11 cellular contexts compared by ENCODE assay signal in the genomic region with DNA sequence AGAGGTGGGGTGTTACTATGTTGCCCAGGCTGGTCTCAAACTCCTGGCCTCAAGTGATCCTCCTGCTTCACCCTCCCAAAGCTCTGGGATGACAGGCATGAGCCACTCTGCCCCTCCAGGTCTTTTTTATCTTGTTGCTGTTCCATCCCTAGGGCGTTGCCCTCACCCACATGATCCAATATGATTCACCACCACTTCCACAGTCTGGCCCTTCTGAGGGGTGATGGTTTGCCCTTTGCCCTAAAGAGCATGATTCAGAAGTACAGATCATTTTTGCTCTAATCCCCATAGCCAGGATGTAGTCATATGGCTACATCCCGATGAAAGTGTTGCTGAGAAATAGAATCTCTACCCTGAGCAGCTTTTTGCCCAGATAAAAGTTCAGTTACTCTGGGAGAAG. TPM values are rescaled to one million over a fixed set of nuclear protein-coding genes. Genes with fewer than 3 reads are reported as not detected.
DNase-seq lines count a peak whose midpoint lies in the region; ATAC-seq and TF ChIP-seq lines count a peak whose summit lies in the region.
"Had no signal": no experiment of that assay in that cellular context is flagged by ENCODE, and none has a peak within 500 bp of the region (broad histone marks: within the 10 kb centered on the region; RNA-seq: fewer than 3 reads in every experiment).

No MANE protein-coding gene starts in this region.

- CTCF ChIA-PET in AG04450 (lab: Charles Lee), result no interaction called here

- no peaks in the 10 kb centered on the region for H3K27me3 Mint-ChIP-seq in activated T-helper 17 cell treated with anti-CD3 and anti-CD28 coated beads, Interleukin-2, amount 50 U/mL, for 72 hours
- no peaks in the 10 kb centered on the region for H3K27me3 Mint-ChIP-seq in activated T-cell treated with anti-CD3 and anti-CD28 coated beads, Interleukin-2, amount 50 U/mL, for 24 hours
- H3K27me3 Mint-ChIP-seq: naive B cell had no signal

- peak; percentile 77 for DNase-seq in AG04450 (ENCODE audit: low read depth, low spot score)
- peak; percentile 90 for DNase-seq in HFF-Myc (ENCODE audit: extremely low read depth, low read depth)
- no peak for DNase-seq in left colon
- no peak for DNase-seq in activated T-cell treated with anti-CD3 and anti-CD28 coated beads, Interleukin-2, amount 50 U/mL, for 24 hours
- no peak for DNase-seq in nucleus accumbens (lab: John Stamatoyannopoulos, UW)
- DNase-seq: naive B cell had no signal

- H3K27ac Mint-ChIP-seq in activated T-helper 17 cell treated with anti-CD3 and anti-CD28 coated beads, Interleukin-2, amount 50 U/mL, for 72 hours, result no peak overlapping the region
- H3K27ac Mint-ChIP-seq in activated T-cell treated with anti-CD3 and anti-CD28 coated beads, Interleukin-2, amount 50 U/mL, for 24 hours, result no peak overlapping the region

- no peaks in the 10 kb centered on the region for H3K9me3 ChIP-seq in AG04450 (ENCODE audit: control insufficient read depth, insufficient read depth, low read length)

- peaks cover 5% of the 10 kb centered on the region for H3K4me1 Mint-ChIP-seq in activated T-helper 17 cell treated with anti-CD3 and anti-CD28 coated beads, Interleukin-2, amount 50 U/mL, for 72 hours
- H3K4me1 Mint-ChIP-seq in activated T-cell treated with anti-CD3 and anti-CD28 coated beads, Interleukin-2, amount 50 U/mL, for 24 hours (ENCODE audit: low read depth), result peaks cover 4% of the 10 kb centered on the region

- no peak overlapping the region for H3K4me3 Mint-ChIP-seq in activated T-helper 17 cell treated with anti-CD3 and anti-CD28 coated beads, Interleukin-2, amount 50 U/mL, for 72 hours
- H3K4me3 Mint-ChIP-seq in activated T-cell treated with anti-CD3 and anti-CD28 coated beads, Interleukin-2, amount 50 U/mL, for 24 hours, result no peak overlapping the region
- H3K4me3 Mint-ChIP-seq: brain, naive B cell had no signal

- H3K4me3 ChIP-seq in AG04450 (ENCODE audit: low read depth, low read length) (no peak overlapping the region), HFF-Myc (replicated peaks; ENCODE audit: low read depth, low read length) (no peak overlapping the region)

- ATAC-seq in activated T-helper 17 cell treated with anti-CD3 and anti-CD28 coated beads, Interleukin-2, amount 50 U/mL, for 72 hours (replicated peaks), result peak; percentile 98
- ATAC-seq in left colon (peak; percentile 87), GM18867 (IDR thresholded peaks at IDR 0.05; ENCODE audit: unreplicated experiment) (no peak), HG02885 (IDR thresholded peaks at IDR 0.05; ENCODE audit: poor library complexity, unreplicated experiment) (no peak)

- no peaks in the 10 kb centered on the region for H3K27me3 ChIP-seq in AG04450 (ENCODE audit: control insufficient read depth, insufficient read depth, low read length)

- H3K9me3 Mint-ChIP-seq in activated T-helper 17 cell treated with anti-CD3 and anti-CD28 coated beads, Interleukin-2, amount 50 U/mL, for 72 hours, result no peaks in the 10 kb centered on the region
- no peaks in the 10 kb centered on the region for H3K9me3 Mint-ChIP-seq in activated T-cell treated with anti-CD3 and anti-CD28 coated beads, Interleukin-2, amount 50 U/mL, for 24 hours
- H3K9me3 Mint-ChIP-seq: naive B cell had no signal

- POLR2A ChIA-PET in AG04450 (lab: Yijun Ruan, JAX), result interaction anchor here (1.2 to 1.6 kb wide), 2 partner anchors 13 to 22 kb away, joined by 4 read pairs; partner anchors contain the start of genes ZNF646 and ZNF668

- TF ChIP-seq CTCF in AG04450 (IDR thresholded peaks at IDR 0.05; ENCODE audit: low read depth, low read length) (no peak), HFF-Myc (IDR thresholded peaks at IDR 0.05; ENCODE audit: low read depth, low read length, missing control alignments) (no peak)

- intact Hi-C loops in left colon (cut with DNase I, micrococcal nuclease), result no loop called here

- H3K27ac ChIP-seq in AG04450 (ENCODE audit: low read depth, low read length), result peak overlapping the region; percentile 80
- H3K27ac ChIP-seq: VCaP had no signal

- H3K36me3 Mint-ChIP-seq in activated T-helper 17 cell treated with anti-CD3 and anti-CD28 coated beads, Interleukin-2, amount 50 U/mL, for 72 hours (ENCODE audit: low read depth), result no peaks in the 10 kb centered on the region
- H3K36me3 Mint-ChIP-seq in activated T-cell treated with anti-CD3 and anti-CD28 coated beads, Interleukin-2, amount 50 U/mL, for 24 hours (ENCODE audit: low read depth), result peaks cover 4% of the 10 kb centered on the region

RNA-seq across cellular contexts. Expression of gene STX4, which starts 18.8 kb away (rescaled TPM):
- polyA plus RNA-seq in AG04450 (2011; rRNA removed), result 43.7 and 45.9 TPM in 2 replicates
- polyA minus RNA-seq in AG04450 (2011; rRNA and poly(A)+ RNA removed), result 30.2 and 43.5 TPM in 2 replicates
- total RNA-seq in activated T-helper 17 cell treated with anti-CD3 and anti-CD28 coated beads, Interleukin-2, amount 50 U/mL, for 72 hours, result 10 to 100 TPM; 49.4 to 76.9 TPM
- 10 to 100 TPM; 66.9 to 83.3 TPM for total RNA-seq in left colon

RNA-seq across cellular contexts. Expression of gene ZNF668, which starts 21.9 kb away (rescaled TPM):
- 5.9 and 8.6 TPM in 2 replicates for polyA plus RNA-seq in AG04450 (2011; rRNA removed)
- 6.0 and 8.0 TPM in 2 replicates for polyA minus RNA-seq in AG04450 (2011; rRNA and poly(A)+ RNA removed)
- 10 to 100 TPM; 15.1 to 19.4 TPM for total RNA-seq in activated T-helper 17 cell treated with anti-CD3 and anti-CD28 coated beads, Interleukin-2, amount 50 U/mL, for 72 hours
- 10 to 100 TPM in 1 of 2 donors, 1 to 10 TPM in 1; 6.9 to 10.9 TPM for total RNA-seq in left colon

RNA-seq across cellular contexts. Expression of gene ZNF646, which starts 22.1 kb away (rescaled TPM):
- 2.4 and 4.5 TPM in 2 replicates for polyA plus RNA-seq in AG04450 (2011; rRNA removed)
- 5.6 and 17.0 TPM in 2 replicates for polyA minus RNA-seq in AG04450 (2011; rRNA and poly(A)+ RNA removed)
- total RNA-seq in activated T-helper 17 cell treated with anti-CD3 and anti-CD28 coated beads, Interleukin-2, amount 50 U/mL, for 72 hours, result 10 to 100 TPM; 19.6 to 29.7 TPM
- 10 to 100 TPM; 15.3 to 17.3 TPM for total RNA-seq in left colon

RNA-seq across cellular contexts. Expression of gene PRSS53, which starts 36.6 kb away (rescaled TPM):
- 0.67 and 0.79 TPM in 2 replicates for polyA plus RNA-seq in AG04450 (2011; rRNA removed)
- polyA minus RNA-seq in AG04450 (2011; rRNA and poly(A)+ RNA removed), result 0.51 and 1.3 TPM in 2 replicates
- 10 to 100 TPM in 1 of 2 donors, 1 to 10 TPM in 1; 4.5 to 17.3 TPM for total RNA-seq in activated T-helper 17 cell treated with anti-CD3 and anti-CD28 coated beads, Interleukin-2, amount 50 U/mL, for 72 hours
- total RNA-seq in left colon, result 1 to 10 TPM in 1 of 2 donors, under 1 TPM in 1; 0.61 to 1.1 TPM

RNA-seq across cellular contexts. Expression of gene STX1B, which starts 41.7 kb away (rescaled TPM):
- 4.2 and 4.8 TPM in 2 replicates for polyA plus RNA-seq in AG04450 (2011; rRNA removed)
- 6.5 and 9.3 TPM in 2 replicates for polyA minus RNA-seq in AG04450 (2011; rRNA and poly(A)+ RNA removed)
- under 1 TPM; 0.17 to 0.95 TPM for total RNA-seq in activated T-helper 17 cell treated with anti-CD3 and anti-CD28 coated beads, Interleukin-2, amount 50 U/mL, for 72 hours
- under 1 TPM; 0.75 to 0.79 TPM for total RNA-seq in left colon

Comparison
In these comparisons a context has a peak if more than half of its experiments do, and no peak if none do; other contexts are left out.
1. DNase-seq: peak in AG04450 (single experiment) and HFF-Myc (single experiment); none in left colon (0 of 2), activated T-cell treated with anti-CD3 and anti-CD28 coated beads, Interleukin-2, amount 50 U/mL, for 24 hours (single experiment) and nucleus accumbens (0 of 56).
2. ATAC-seq: peak in activated T-helper 17 cell treated with anti-CD3 and anti-CD28 coated beads, Interleukin-2, amount 50 U/mL, for 72 hours (single experiment) and left colon (single experiment); none in GM18867 (single experiment) and HG02885 (single experiment).